9 cellular contexts compared by ENCODE assay signal in the genomic region with DNA sequence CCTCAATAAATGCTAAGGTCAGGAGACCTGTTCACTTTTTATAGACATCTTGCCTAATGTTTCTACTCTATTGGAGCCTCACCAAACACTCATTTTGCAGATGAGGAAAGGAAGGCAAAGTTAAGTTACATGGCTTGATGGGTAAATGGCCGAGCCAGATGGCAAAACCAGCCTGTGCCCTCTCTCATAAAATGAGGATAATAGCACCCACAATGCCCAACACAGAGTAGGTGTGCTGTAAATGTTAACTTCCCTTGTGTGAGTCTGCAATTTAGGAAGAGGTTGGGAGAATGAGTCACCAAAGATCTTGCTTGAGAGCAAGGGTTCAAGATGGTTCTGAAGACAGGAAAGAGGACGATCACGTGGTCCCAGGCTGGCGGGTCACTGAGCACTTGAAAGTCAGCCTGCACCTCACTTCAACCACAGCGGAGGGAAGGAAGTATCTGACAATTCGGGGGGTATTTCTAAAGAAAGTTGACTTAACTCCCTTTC. TPM values are rescaled to one million over a fixed set of nuclear protein-coding genes. Genes with fewer than 3 reads are reported as not detected.
DNase-seq lines count a peak whose midpoint lies in the region; ATAC-seq and TF ChIP-seq lines count a peak whose summit lies in the region.
"Had no signal": no experiment of that assay in that cellular context is flagged by ENCODE, and none has a peak within 500 bp of the region (broad histone marks: within the 10 kb centered on the region; RNA-seq: fewer than 3 reads in every experiment).

No MANE protein-coding gene starts in this region.

- peaks cover 66 to 70% of the 10 kb centered on the region in 2 experiments for H3K4me1 ChIP-seq in neutrophil (ENCODE audit: control insufficient read depth in 1 of 2, insufficient read depth in 1 of 2, low read depth in 1 of 2, low read length in 1 of 2)

- no peaks in the 10 kb centered on the region for H3K27me3 ChIP-seq in neutrophil

- peak overlapping the region; percentile 83 for H3K27ac ChIP-seq in neutrophil

- intact Hi-C loops in sciatic nerve (cut with DNase I): loop anchor here (5.0 kb wide), 1 partner anchor 34 kb away; no protein-coding TSS in a partner anchor

- TF ChIP-seq CTCF in neutrophil (IDR thresholded peaks at IDR 0.05): no peak
- no peak for TF ChIP-seq CTCF in osteocyte (IDR thresholded peaks at IDR 0.05)

- no peaks in the 10 kb centered on the region for H3K9me3 ChIP-seq in neutrophil

- H3K36me3 Mint-ChIP-seq in osteocyte (ENCODE audit: unreplicated experiment): no peaks in the 10 kb centered on the region

- no peak overlapping the region for H3K27ac Mint-ChIP-seq in osteocyte (ENCODE audit: unreplicated experiment)

- DNase-seq in CD1c-positive myeloid dendritic cell (ENCODE audit: extremely low spot score) (peak; percentile 69), NOMO-1 treated with dmso at 0.1 percent for 144 hours (lab: John Stamatoyannopoulos, UW; ENCODE audit: unreplicated experiment) (peak; percentile 72), C1 segment of cervical spinal cord (lab: John Stamatoyannopoulos, UW) (no peak), osteocyte (ENCODE audit: extremely low spot score, unreplicated experiment) (no peak), sciatic nerve (ENCODE audit: low spot score) (no peak), NCI-H2171 treated with DMSO at 0.1 percent for 48 hours (lab: John Stamatoyannopoulos, UW) (no peak)
- peak; percentile 66 for DNase-seq in activated effector memory CD4-positive, alpha-beta T cell treated with anti-CD3 and anti-CD28 coated beads, Interleukin-2, amount 50 U/mL, for 16 hours

- no peak overlapping the region for H3K4me3 Mint-ChIP-seq in osteocyte (ENCODE audit: unreplicated experiment)

- H3K4me3 ChIP-seq in neutrophil (ENCODE audit: low read depth in 1 of 2, low read length in 1 of 2): peak overlapping the region in 1 of 2 experiments; percentile 17

- H3K27me3 Mint-ChIP-seq in osteocyte (ENCODE audit: unreplicated experiment): peaks cover 53% of the 10 kb centered on the region

- no peaks in the 10 kb centered on the region for H3K9me3 Mint-ChIP-seq in osteocyte (ENCODE audit: unreplicated experiment)

- peaks cover 8% of the 10 kb centered on the region for H3K4me1 Mint-ChIP-seq in osteocyte (ENCODE audit: unreplicated experiment)

- no peak for ATAC-seq in sciatic nerve

- no peaks in the 10 kb centered on the region for H3K36me3 ChIP-seq in neutrophil

RNA-seq across cellular contexts. Expression of gene KCNK5, which starts 3.3 kb away (rescaled TPM):
- not detected in 2 replicates for total RNA-seq in osteocyte
- 15.6 TPM for total RNA-seq in sciatic nerve
- total RNA-seq: M059J had no signal

Comparison
In these comparisons a context has a peak if more than half of its experiments do, and no peak if none do; other contexts are left out.
1. DNase-seq: peak in CD1c-positive myeloid dendritic cell (single experiment), NOMO-1 treated with dmso at 0.1 percent for 144 hours (single experiment) and activated effector memory CD4-positive, alpha-beta T cell treated with anti-CD3 and anti-CD28 coated beads, Interleukin-2, amount 50 U/mL, for 16 hours (single experiment); none in C1 segment of cervical spinal cord (0 of 14), osteocyte (single experiment), sciatic nerve (single experiment) and NCI-H2171 treated with DMSO at 0.1 percent for 48 hours (single experiment).
2. RNA of gene KCNK5, which starts 3.3 kb away (total RNA-seq): 15.6 TPM in sciatic nerve (single experiment); not detected in osteocyte; every median in the first group is over 10 times any median in the second.